Comparison of ENCODE assay signal across 8 cellular contexts in the genomic region with DNA sequence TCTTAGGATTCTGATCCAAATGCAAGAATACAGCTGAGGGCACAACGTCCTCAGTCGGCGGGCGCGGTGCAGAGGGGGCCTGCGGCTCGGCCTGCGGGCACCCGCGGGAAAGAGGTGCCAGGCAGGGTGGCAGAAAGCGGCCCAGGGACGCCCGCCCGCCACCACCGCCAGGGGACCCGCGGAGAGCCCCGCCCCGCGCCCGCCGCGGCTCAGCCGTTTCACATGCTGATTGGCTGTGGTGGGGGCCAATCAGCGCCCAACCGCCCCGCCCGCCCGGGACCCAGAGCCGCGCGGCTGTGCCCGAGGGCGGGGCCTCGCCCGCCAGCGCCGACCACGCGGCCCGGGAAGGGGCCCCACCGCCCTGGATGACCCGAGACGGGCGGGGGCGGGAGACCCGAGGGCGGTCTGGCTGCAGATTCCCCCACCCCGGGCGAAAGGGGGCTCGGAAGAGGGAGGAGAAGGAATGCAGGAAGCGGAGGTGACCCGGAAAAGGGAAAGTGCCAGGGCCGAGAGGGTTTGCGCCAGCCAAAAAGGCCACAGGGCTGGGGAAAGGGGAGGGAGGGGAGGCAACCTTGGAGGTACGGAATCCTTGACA. TPM values are rescaled to one million over a fixed set of nuclear protein-coding genes. Genes with fewer than 3 reads are reported as not detected.
DNase-seq lines count a peak whose midpoint lies in the region; ATAC-seq lines count a peak whose summit lies in the region.

No MANE protein-coding gene starts in this region.

- ATAC-seq in GM19467 (IDR thresholded peaks at IDR 0.05; ENCODE audit: unreplicated experiment): peak; percentile 98
- ATAC-seq in activated CD8-positive, alpha-beta memory T cell treated with anti-CD3 and anti-CD28 coated beads, Interleukin-2, amount 10 ng/mL, durations not matched to agents 7 days and 5 days: peak; percentile 98

- peak overlapping the region; percentile 77 for H3K27ac ChIP-seq in mesodermal cell (ENCODE audit: low read depth, low read length, severe bottlenecking)

- H3K27ac Mint-ChIP-seq in activated CD8-positive, alpha-beta memory T cell treated with anti-CD3 and anti-CD28 coated beads, Interleukin-2, amount 10 ng/mL, durations not matched to agents 7 days and 5 days: peak overlapping the region; percentile 95

- peak overlapping the region; percentile 80 for H3K9ac ChIP-seq in endocrine pancreas (ENCODE audit: control insufficient read depth, insufficient read depth, low read length)

- CTCF ChIA-PET in activated CD8-positive, alpha-beta memory T cell treated with anti-CD3 and anti-CD28 coated beads, Interleukin-2, amount 10 ng/mL, durations not matched to agents 7 days and 5 days (lab: Charles Lee): interaction anchor here (1.2 to 6.9 kb wide), 2 partner anchors 9 to 19 kb away, joined by 3 to 58 read pairs; a partner anchor contains a TSS

- no peaks in the 10 kb centered on the region for H3K27me3 ChIP-seq in endocrine pancreas (ENCODE audit: control insufficient read depth, insufficient read depth, low read length)

- no peaks in the 10 kb centered on the region for H3K36me3 ChIP-seq in endocrine pancreas (ENCODE audit: control insufficient read depth, insufficient read depth, low read length)
- peaks cover 80% of the 10 kb centered on the region for H3K36me3 ChIP-seq in mesodermal cell (ENCODE audit: control insufficient read depth, insufficient read depth, low read length)

- H3K4me3 ChIP-seq in endocrine pancreas (ENCODE audit: control insufficient read depth, insufficient read depth, low read length): peak overlapping the region; percentile 37
- peak overlapping the region; percentile 85 for H3K4me3 ChIP-seq in mesodermal cell (ENCODE audit: extremely low read depth, insufficient read depth, low read length, poor library complexity, severe bottlenecking)

- no peaks in the 10 kb centered on the region for H3K9me3 Mint-ChIP-seq in activated CD8-positive, alpha-beta memory T cell treated with anti-CD3 and anti-CD28 coated beads, Interleukin-2, amount 10 ng/mL, durations not matched to agents 7 days and 5 days (ENCODE audit: low read depth)

- peaks cover 10% of the 10 kb centered on the region for H3K36me3 Mint-ChIP-seq in activated CD8-positive, alpha-beta memory T cell treated with anti-CD3 and anti-CD28 coated beads, Interleukin-2, amount 10 ng/mL, durations not matched to agents 7 days and 5 days

- H3K4me1 ChIP-seq in endocrine pancreas (ENCODE audit: control insufficient read depth, insufficient read depth, low read length) (peaks cover 12% of the 10 kb centered on the region), mesodermal cell (ENCODE audit: control insufficient read depth, insufficient read depth, low read length, poor library complexity, severe bottlenecking) (peaks cover 7% of the 10 kb centered on the region)

- DNase-seq in COR-L47 (lab: John Stamatoyannopoulos, UW): peak; percentile 75
- DNase-seq in HK-2 (ENCODE audit: unreplicated experiment): peak; percentile 88
- DNase-seq in NK-92 (lab: John Stamatoyannopoulos, UW; ENCODE audit: unreplicated experiment): peak; percentile 26
- DNase-seq in activated CD8-positive, alpha-beta memory T cell treated with anti-CD3 and anti-CD28 coated beads, Interleukin-2, amount 10 ng/mL, durations not matched to agents 7 days and 5 days: peak; percentile 93
- DNase-seq in stimulated activated CD8-positive, alpha-beta memory T cell treated with anti-CD3 and anti-CD28 coated beads, Interleukin-15, amount 100 ng/mL, for 48 hours (ENCODE audit: low read depth in 2 of 2): peak; percentile 86 to 93

- peaks cover 54% of the 10 kb centered on the region for H3K4me1 Mint-ChIP-seq in activated CD8-positive, alpha-beta memory T cell treated with anti-CD3 and anti-CD28 coated beads, Interleukin-2, amount 10 ng/mL, durations not matched to agents 7 days and 5 days

- H3K27me3 Mint-ChIP-seq in activated CD8-positive, alpha-beta memory T cell treated with anti-CD3 and anti-CD28 coated beads, Interleukin-2, amount 10 ng/mL, durations not matched to agents 7 days and 5 days: no peaks in the 10 kb centered on the region

- 1 to 4% methylated on average over 18 to 40 of the region's 56 CpGs for WGBS in mesodermal cell (ENCODE audit: insufficient coverage in 2 of 2), 2 experiments

- H3K9me3 ChIP-seq in endocrine pancreas (ENCODE audit: control insufficient read depth, low read length) (no peaks in the 10 kb centered on the region), mesodermal cell (ENCODE audit: control insufficient read depth, low read length) (no peaks in the 10 kb centered on the region)

- peak overlapping the region; percentile 81 for H3K4me3 Mint-ChIP-seq in activated CD8-positive, alpha-beta memory T cell treated with anti-CD3 and anti-CD28 coated beads, Interleukin-2, amount 10 ng/mL, durations not matched to agents 7 days and 5 days

RNA-seq across cellular contexts. Expression of a gene that starts 8.0 kb away (rescaled TPM):
- 1 to 10 TPM; 4.5 to 5.8 TPM for total RNA-seq in activated CD8-positive, alpha-beta memory T cell treated with anti-CD3 and anti-CD28 coated beads, Interleukin-2, amount 10 ng/mL, durations not matched to agents 7 days and 5 days
- polyA plus RNA-seq in mesodermal cell (2013, experiment 1 of 2): 48.3 TPM
- 46.9 TPM for polyA plus RNA-seq in mesodermal cell (2013, experiment 2 of 2)

RNA-seq across cellular contexts. Expression of a gene that starts 44.3 kb away (rescaled TPM):
- total RNA-seq in activated CD8-positive, alpha-beta memory T cell treated with anti-CD3 and anti-CD28 coated beads, Interleukin-2, amount 10 ng/mL, durations not matched to agents 7 days and 5 days: 10 to 100 TPM; 29.8 to 32.2 TPM
- polyA plus RNA-seq in mesodermal cell (2013, experiment 1 of 2): 15.4 TPM
- polyA plus RNA-seq in mesodermal cell (2013, experiment 2 of 2): 17.0 TPM

Comparison
In these comparisons a context has a peak if more than half of its experiments do, and no peak if none do; other contexts are left out.
1. Peak in every context shown above with its lines: DNase-seq, ATAC-seq, H3K4me3 ChIP-seq and H3K27ac ChIP-seq.
2. DNase-seq: peak in every context shown above with its lines; median percentile 93 in activated CD8-positive, alpha-beta memory T cell treated with anti-CD3 and anti-CD28 coated beads, Interleukin-2, amount 10 ng/mL, durations not matched to agents 7 days and 5 days; 90 in stimulated activated CD8-positive, alpha-beta memory T cell treated with anti-CD3 and anti-CD28 coated beads, Interleukin-15, amount 100 ng/mL, for 48 hours; 88 in HK-2; 75 in COR-L47; 26 in NK-92.